Comparison of ENCODE assay signal across 1 cellular context in the genomic region with DNA sequence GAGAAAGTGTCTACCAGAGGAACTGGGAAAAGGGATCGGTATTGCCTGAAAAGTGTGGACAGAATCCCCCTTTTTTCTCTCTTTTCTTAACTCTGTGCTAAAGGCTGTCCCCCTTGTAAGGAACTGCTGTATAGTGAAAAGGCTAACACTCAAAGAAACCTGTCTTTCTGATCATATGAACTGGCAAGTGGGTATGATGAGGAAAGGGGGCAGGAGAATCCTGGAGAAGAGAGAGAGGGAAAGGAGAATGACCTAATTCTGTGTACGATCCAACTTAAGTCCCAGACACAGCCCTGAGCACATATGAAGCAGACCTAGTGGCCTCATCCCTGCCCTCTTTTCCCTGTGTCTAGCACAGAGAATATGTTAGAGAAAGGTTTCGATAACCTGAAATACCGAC.
TF ChIP-seq lines count a peak whose summit lies in the region.

No MANE protein-coding gene starts in this region.

TF ChIP-seq in HCT116, 20 proteins besides CTCF, POLR2A, EP300 and RAD21:
- TF ChIP-seq SRF (IDR thresholded peaks at IDR 0.05; ENCODE audit: low read depth) (no peak), MAX (IDR thresholded peaks at IDR 0.05) (no peak), EGR1 (IDR thresholded peaks at IDR 0.05; ENCODE audit: low read depth) (no peak), CBX3 (IDR thresholded peaks at IDR 0.05; ENCODE audit: low read depth) (no peak), JUND (IDR thresholded peaks at IDR 0.05) (no peak), ZBTB33 (IDR thresholded peaks at IDR 0.05; ENCODE audit: extremely low read depth, insufficient replicate concordance, low read length) (no peak), TCF7L2 (IDR thresholded peaks at IDR 0.05; ENCODE audit: borderline replicate concordance, extremely low read depth, insufficient read depth, insufficient read length) (no peak), SIN3A (IDR thresholded peaks at IDR 0.05; ENCODE audit: low read depth) (no peak)
